18 cellular contexts compared by ENCODE assay signal in the genomic region with DNA sequence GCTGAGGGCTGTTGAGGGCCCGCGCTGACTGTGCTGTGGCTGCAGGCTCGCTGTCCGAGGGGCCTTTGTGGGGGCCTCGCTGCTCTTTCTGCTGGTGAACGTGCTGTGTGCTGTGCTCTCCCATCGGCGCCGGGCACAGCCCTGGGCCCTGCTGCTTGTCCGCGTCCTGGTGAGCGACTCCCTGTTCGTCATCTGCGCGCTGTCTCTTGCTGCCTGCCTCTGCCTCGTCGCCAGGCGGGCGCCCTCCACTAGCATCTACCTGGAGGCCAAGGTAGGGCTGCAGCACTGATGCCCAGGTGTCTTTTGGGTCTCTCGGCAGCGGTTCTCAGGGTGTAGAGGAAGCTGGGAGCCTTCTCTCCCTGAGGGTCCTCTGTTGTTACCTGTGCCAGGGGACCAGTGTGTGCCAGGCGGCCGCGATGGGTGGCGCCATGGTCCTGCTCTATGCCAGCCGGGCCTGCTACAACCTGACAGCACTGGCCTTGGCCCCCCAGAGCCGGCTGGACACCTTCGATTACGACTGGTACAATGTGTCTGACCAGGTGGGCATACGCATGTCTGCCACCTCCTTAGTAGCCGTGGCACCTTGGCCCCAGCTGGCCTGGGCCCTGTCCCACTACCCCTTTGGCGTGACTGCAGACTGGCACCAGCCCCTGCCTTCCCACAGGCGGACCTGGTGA. TPM values are rescaled to one million over a fixed set of nuclear protein-coding genes. Genes with fewer than 3 reads are reported as not detected.
DNase-seq lines count a peak whose midpoint lies in the region; ATAC-seq and TF ChIP-seq lines count a peak whose summit lies in the region.
"Had no signal": no experiment of that assay in that cellular context is flagged by ENCODE, and none has a peak within 500 bp of the region (broad histone marks: within the 10 kb centered on the region; RNA-seq: fewer than 3 reads in every experiment).

No MANE protein-coding gene starts in this region.

- POLR2A ChIA-PET in WTC11 (lab: Charles Lee) = no interaction called here

- no peaks in the 10 kb centered on the region for H3K9me3 Mint-ChIP-seq in WTC11
- no peaks in the 10 kb centered on the region for H3K9me3 Mint-ChIP-seq in nephron
- no peaks in the 10 kb centered on the region for H3K9me3 Mint-ChIP-seq in type B pancreatic cell
- H3K9me3 Mint-ChIP-seq: CD4-positive, alpha-beta memory T cell; GM23338 had no signal

- no peak for ATAC-seq in Right ventricle myocardium inferior
- no peak for ATAC-seq in WTC11
- ATAC-seq: GM23338 had no signal

- no peak for TF ChIP-seq CTCF in WTC11 (IDR thresholded peaks at IDR 0.05)
- no peak for TF ChIP-seq CTCF in nephron (IDR thresholded peaks at IDR 0.05; ENCODE audit: unreplicated experiment in 3 of 3)
- TF ChIP-seq CTCF in type B pancreatic cell (conservative IDR thresholded peaks at IDR 0.05) = no peak

- DNase-seq in Right ventricle myocardium inferior (ENCODE audit: missing footprints) (peak; percentile 50), cardiac septum (ENCODE audit: low spot score) (no peak), WTC11 (ENCODE audit: low spot score) (no peak), type B pancreatic cell (ENCODE audit: extremely low spot score, unreplicated experiment) (no peak), T1000 (lab: John Stamatoyannopoulos, UW) (no peak), head of caudate nucleus (no peak), NCI-H187 (lab: John Stamatoyannopoulos, UW) (no peak)
- DNase-seq: CD4-positive, alpha-beta memory T cell; GF-D8; MV-4-11; NCI-H1417 treated with DMSO at 0.1 percent for 48 hours; NCI-H2029 treated with DMSO at 0.1 percent for 48 hours; NCI-H524; SIG-M5 had no signal

- H3K27ac Mint-ChIP-seq in WTC11 = no peak overlapping the region
- H3K27ac Mint-ChIP-seq in nephron = no peak overlapping the region
- no peak overlapping the region for H3K27ac Mint-ChIP-seq in type B pancreatic cell
- H3K27ac Mint-ChIP-seq: GM23338 had no signal

- H3K27me3 Mint-ChIP-seq in WTC11 (ENCODE audit: low read depth) (peaks cover 36% of the 10 kb centered on the region), nephron (ENCODE audit: low read depth) (peaks cover 39% of the 10 kb centered on the region), type B pancreatic cell (peaks cover 28% of the 10 kb centered on the region)

- H3K4me1 Mint-ChIP-seq in WTC11 = peaks cover 12% of the 10 kb centered on the region
- peaks cover 12% of the 10 kb centered on the region for H3K4me1 Mint-ChIP-seq in nephron
- H3K4me1 Mint-ChIP-seq in type B pancreatic cell (ENCODE audit: unreplicated experiment) = peaks cover 12% of the 10 kb centered on the region

- intact Hi-C loops in Right ventricle myocardium inferior (cut with DNase I) (loop anchor here (5.0 kb wide), 1 partner anchor 86 kb away; no protein-coding TSS in a partner anchor), cardiac septum (cut with DNase I) (no loop called here), head of caudate nucleus (cut with DNase I) (no loop called here)

- H3K4me3 Mint-ChIP-seq in WTC11 (no peak overlapping the region), nephron (peak overlapping the region; percentile 54 to 59 (median 58)), type B pancreatic cell (peak overlapping the region; percentile 69)

- CTCF ChIA-PET in WTC11 (lab: Charles Lee) = interaction anchor here (12.5 kb wide), 1 partner anchor 15 kb away, joined by 151 read pairs; the partner anchor contains the start of gene ESRRA

- peaks cover 3% of the 10 kb centered on the region; the same call in 1 of the 2 replicates for H3K36me3 Mint-ChIP-seq in WTC11
- H3K36me3 Mint-ChIP-seq in nephron (ENCODE audit: low read depth) = peaks cover 9% of the 10 kb centered on the region
- peaks cover 10% of the 10 kb centered on the region for H3K36me3 Mint-ChIP-seq in type B pancreatic cell

TF ChIP-seq in WTC11, 78 proteins besides CTCF, POLR2A, EP300 and RAD21:
- TF ChIP-seq JUN (CRISPR knock-in tag; IDR thresholded peaks at IDR 0.05) = 0 out of 2 replicates have a peak, but pooled peaks have one; percentile 18
- TF ChIP-seq MXD4 (CRISPR knock-in tag; IDR thresholded peaks at IDR 0.05; ENCODE audit: borderline replicate concordance) = no peak

RNA-seq across cellular contexts. Expression of gene GPR137, which starts 2.2 kb away (rescaled TPM):
- total RNA-seq in Right ventricle myocardium inferior (28.6 TPM), cardiac septum (37.7 TPM), WTC11 (2021) (51.1 to 53.8 TPM (median 51.8 TPM) in 3 replicates), type B pancreatic cell (ENCODE audit: low replicate concordance) (43.7 and 47.9 TPM in 2 replicates)

RNA-seq across cellular contexts. Expression of gene KCNK4, which starts 3.3 kb away (rescaled TPM):
- total RNA-seq in Right ventricle myocardium inferior (not detected), cardiac septum (not detected), WTC11 (2021) (0.25 to 0.74 TPM (median 0.48 TPM) in 3 replicates), type B pancreatic cell (ENCODE audit: low replicate concordance) (0.19 TPM in 1 of 2 replicates, not detected in the other)
- total RNA-seq: CD4-positive, alpha-beta memory T cell; Peyer's patch had no signal

RNA-seq across cellular contexts. Expression of gene BAD, which starts 3.3 kb away (rescaled TPM):
- 89.1 TPM for total RNA-seq in Right ventricle myocardium inferior
- 45.9 TPM for total RNA-seq in cardiac septum
- 30.5 to 34.7 TPM (median 31.3 TPM) in 3 replicates for total RNA-seq in WTC11 (2021)
- total RNA-seq in type B pancreatic cell (ENCODE audit: low replicate concordance) = 39.3 and 48.7 TPM in 2 replicates

RNA-seq across cellular contexts. Expression of gene CATSPERZ, which starts 12.3 kb away (rescaled TPM):
- total RNA-seq in Right ventricle myocardium inferior = not detected
- not detected for total RNA-seq in cardiac septum
- 1.1 to 2.5 TPM (median 2.0 TPM) in 3 replicates for total RNA-seq in WTC11 (2021)
- total RNA-seq in type B pancreatic cell (ENCODE audit: low replicate concordance) = not detected in 2 replicates
- total RNA-seq: A673; CD4-positive, alpha-beta memory T cell; GM23338 had no signal

RNA-seq across cellular contexts. Expression of gene ESRRA, which starts 17.5 kb away (rescaled TPM):
- total RNA-seq in Right ventricle myocardium inferior = 217 TPM
- 116 TPM for total RNA-seq in cardiac septum
- total RNA-seq in WTC11 (2021) = 56.3 to 81.9 TPM (median 59.1 TPM) in 3 replicates
- 41.7 and 76.0 TPM in 2 replicates for total RNA-seq in type B pancreatic cell (ENCODE audit: low replicate concordance)
